9 cellular contexts compared by ENCODE assay signal in the genomic region with DNA sequence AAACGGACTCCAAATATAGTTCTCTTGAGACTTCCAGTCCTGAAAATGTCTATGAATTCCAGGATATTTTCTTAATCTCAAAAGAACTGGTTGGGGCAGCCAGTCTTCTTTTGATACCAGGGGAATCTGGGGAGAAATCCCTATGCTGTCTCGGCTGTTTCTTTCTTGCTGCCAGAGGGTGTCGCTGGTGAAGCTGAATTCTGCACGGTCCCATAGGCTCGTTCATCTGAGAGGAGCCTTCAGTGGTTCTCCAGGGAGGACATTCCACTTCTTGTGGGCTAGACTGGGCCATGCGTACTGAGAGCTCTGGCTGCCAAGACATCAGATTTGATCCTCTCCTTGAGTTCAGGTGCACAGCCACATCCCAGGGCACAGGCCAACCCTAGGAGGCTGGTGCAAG.
DNase-seq lines count a peak whose midpoint lies in the region; ATAC-seq and TF ChIP-seq lines count a peak whose summit lies in the region.
"Had no signal": no experiment of that assay in that cellular context is flagged by ENCODE, and none has a peak within 500 bp of the region (broad histone marks: within the 10 kb centered on the region; RNA-seq: fewer than 3 reads in every experiment).

No MANE protein-coding gene starts in this region.

- H4K20me1 ChIP-seq in GM23248 (ENCODE audit: insufficient read depth), result no peaks in the 10 kb centered on the region

- DNase-seq in GM23248 (peak; percentile 77), OCI-M1 (lab: John Stamatoyannopoulos, UW) (peak; percentile 6), foreskin keratinocyte (peak in 1 of 2 donors; percentile 54), sciatic nerve (ENCODE audit: low spot score) (no peak), NCI-H2107 (lab: John Stamatoyannopoulos, UW) (no peak), NCI-H187 treated with DMSO at 0.1 percent for 48 hours (lab: John Stamatoyannopoulos, UW) (no peak)

- H3K9ac ChIP-seq in GM23248, result no peak overlapping the region

- intact Hi-C loops in sciatic nerve (cut with DNase I), result no loop called here

- no peaks in the 10 kb centered on the region for H3K9me3 ChIP-seq in GM23248 (ENCODE audit: low read depth)
- H3K9me3 ChIP-seq: SJSA1 had no signal

- no peak overlapping the region for H3K4me2 ChIP-seq in GM23248 (ENCODE audit: unreplicated experiment)

- H3K4me1 ChIP-seq in GM23248 (ENCODE audit: insufficient read depth), result peaks cover 4% of the 10 kb centered on the region; the same call in 1 of the 2 replicates
- H3K4me1 ChIP-seq in foreskin keratinocyte, result no peaks in the 10 kb centered on the region
- H3K4me1 ChIP-seq: SJSA1 had no signal

- no peak overlapping the region for H3K4me3 ChIP-seq in GM23248
- H3K4me3 ChIP-seq: SJSA1 had no signal

- H3K27ac ChIP-seq in GM23248 (no peak overlapping the region), foreskin keratinocyte (no peak overlapping the region)
- H3K27ac ChIP-seq: SJSA1 had no signal

- 11 to 12% methylated on average over 6 of the region's 6 CpGs for WGBS in GM23248 (ENCODE audit: low coverage in 1 of 2, low lambda C conversion rate in 2 of 2, missing lambda C conversion rate in 2 of 2), 2 experiments

- no peaks in the 10 kb centered on the region for H3F3A ChIP-seq in GM23248 (ENCODE audit: insufficient read depth)

- ATAC-seq in foreskin keratinocyte, result peak; percentile 84
- peak; percentile 81 for ATAC-seq in sciatic nerve
- no peak for ATAC-seq in GM21423 (IDR thresholded peaks at IDR 0.05; ENCODE audit: unreplicated experiment)
- no peak for ATAC-seq in GM19324 (IDR thresholded peaks at IDR 0.05; ENCODE audit: low FRiP score, unreplicated experiment)

- H3K27me3 ChIP-seq in GM23248 (replicated peaks; ENCODE audit: insufficient read depth) (peaks cover 8% of the 10 kb centered on the region), foreskin keratinocyte (peaks cover 2% of the 10 kb centered on the region)
- H3K27me3 ChIP-seq: SJSA1 had no signal

- in situ Hi-C loops in GM23248 (cut with MboI), result loop anchor here (25.0 kb wide), 1 partner anchor 1098 kb away; no protein-coding TSS in a partner anchor

- H3K79me2 ChIP-seq in GM23248 (ENCODE audit: insufficient read depth), result no peaks in the 10 kb centered on the region

- peak; percentile 67 for TF ChIP-seq CTCF in foreskin keratinocyte (conservative IDR thresholded peaks at IDR 0.05)

- H3K9me2 ChIP-seq in GM23248 (ENCODE audit: insufficient read depth), result no peaks in the 10 kb centered on the region

- H2AFZ ChIP-seq in GM23248, result no peak overlapping the region

- no peaks in the 10 kb centered on the region for H3K36me3 ChIP-seq in GM23248 (ENCODE audit: low read depth)
- H3K36me3 ChIP-seq: SJSA1 had no signal

Comparison
In these comparisons a context has a peak if more than half of its experiments do, and no peak if none do; other contexts are left out.
1. DNase-seq: peak in GM23248 (single experiment) and OCI-M1 (single experiment); none in sciatic nerve (single experiment), NCI-H2107 (single experiment) and NCI-H187 treated with DMSO at 0.1 percent for 48 hours (single experiment).
2. ATAC-seq: peak in foreskin keratinocyte (single experiment) and sciatic nerve (single experiment); none in GM21423 (single experiment) and GM19324 (single experiment).